ENCODE assay signal across 1 cellular context in genomic region chr19:40605201-40605971, GRCh38.
TF ChIP-seq lines count a peak whose summit lies in the region.

No MANE protein-coding gene starts in this region.

TF ChIP-seq in GM12878, 131 proteins besides CTCF, POLR2A, EP300 and RAD21 (continued from another document):
- no peak for TF ChIP-seq MLLT1 (IDR thresholded peaks at IDR 0.05)
- TF ChIP-seq CREB1 (IDR thresholded peaks at IDR 0.05; ENCODE audit: low read depth): 0 out of 2 replicates have a peak, but pooled peaks have one; percentile 13
- TF ChIP-seq BACH1 (IDR thresholded peaks at IDR 0.05; ENCODE audit: borderline replicate concordance): peak; percentile 18; the same call in 1 of the 2 replicates
- no peak for TF ChIP-seq ZBTB4 (CRISPR knock-in tag; IDR thresholded peaks at IDR 0.05)
- no peak for TF ChIP-seq KAT2A (conservative IDR thresholded peaks at IDR 0.05; ENCODE audit: control insufficient read depth, low read depth, low read length)
- no peak for TF ChIP-seq ATF3 (IDR thresholded peaks at IDR 0.05; ENCODE audit: borderline replicate concordance, extremely low read depth, low read depth, low read length)
- TF ChIP-seq ZNF687 (IDR thresholded peaks at IDR 0.05): peak; percentile 80
- no peak for TF ChIP-seq SIX5 (IDR thresholded peaks at IDR 0.05; ENCODE audit: low read depth, low read length, severe bottlenecking)
- peak; percentile 69; the same call in 1 of the 2 replicates for TF ChIP-seq ZNF207 (IDR thresholded peaks at IDR 0.05; ENCODE audit: borderline replicate concordance)
- 0 out of 2 replicates have a peak, but pooled peaks have one; percentile 22 for TF ChIP-seq TCF12 (IDR thresholded peaks at IDR 0.05; ENCODE audit: low read depth, low read length)
- TF ChIP-seq RELA (IDR thresholded peaks at IDR 0.05; ENCODE audit: borderline replicate concordance, partially characterized antibody): no peak
- no peak for TF ChIP-seq CBX3 (IDR thresholded peaks at IDR 0.05; ENCODE audit: borderline replicate concordance, low read depth)
- TF ChIP-seq USF1 (IDR thresholded peaks at IDR 0.05; ENCODE audit: borderline replicate concordance, extremely low read length, insufficient read depth, low read depth, low read length): peak; percentile 51
- peak; percentile 59 for TF ChIP-seq MAX (IDR thresholded peaks at IDR 0.05; ENCODE audit: low read depth, low read length)
- TF ChIP-seq POLR2AphosphoS2 (IDR thresholded peaks at IDR 0.05; ENCODE audit: low read depth, low read length): no peak
- TF ChIP-seq LARP7 (IDR thresholded peaks at IDR 0.05): peak; percentile 87; the same call in 1 of the 2 replicates
- 0 out of 2 replicates have a peak, but pooled peaks have one; percentile 34 for TF ChIP-seq ZSCAN29 (IDR thresholded peaks at IDR 0.05)
- 0 out of 2 replicates have a peak, but pooled peaks have one; percentile 33 for TF ChIP-seq RB1 (IDR thresholded peaks at IDR 0.05; ENCODE audit: borderline replicate concordance)
- no peak for TF ChIP-seq MYC (IDR thresholded peaks at IDR 0.05; ENCODE audit: insufficient read depth, insufficient read length, insufficient replicate concordance, low read length, severe bottlenecking)
- TF ChIP-seq JUNB (IDR thresholded peaks at IDR 0.05): no peak
- no peak for TF ChIP-seq ZNF217 (IDR thresholded peaks at IDR 0.05)
- peak; percentile 64; the same call in 1 of the 2 replicates for TF ChIP-seq E2F4 (IDR thresholded peaks at IDR 0.05; ENCODE audit: low read depth, low read length)
- TF ChIP-seq RELB (IDR thresholded peaks at IDR 0.05; ENCODE audit: low read depth): no peak
- no peak for TF ChIP-seq FOS (IDR thresholded peaks at IDR 0.05; ENCODE audit: borderline replicate concordance, extremely low read depth, insufficient read length)
- TF ChIP-seq NFYA (IDR thresholded peaks at IDR 0.05; ENCODE audit: borderline replicate concordance, low read depth, low read length): no peak
- TF ChIP-seq GATAD2B (conservative IDR thresholded peaks at IDR 0.05; ENCODE audit: low read depth): peak; percentile 88
- peak; percentile 81 for TF ChIP-seq IKZF1 (conservative IDR thresholded peaks at IDR 0.05)
- TF ChIP-seq ZBTB40 (IDR thresholded peaks at IDR 0.05; ENCODE audit: borderline replicate concordance): no peak
- TF ChIP-seq BCLAF1 (IDR thresholded peaks at IDR 0.05): no peak
- no peak for TF ChIP-seq NR2C2 (IDR thresholded peaks at IDR 0.05; ENCODE audit: borderline replicate concordance, control insufficient read depth, insufficient read length, low read depth)
- TF ChIP-seq DPF2 (IDR thresholded peaks at IDR 0.05): peak; percentile 81
- peak in 1 of 2 experiments; percentile 27; a peak in 2 of 4 replicates for TF ChIP-seq IKZF2 (IDR thresholded peaks at IDR 0.05)
- no peak for TF ChIP-seq RAD51 (IDR thresholded peaks at IDR 0.05)
- peak in 1 of 2 experiments; percentile 59; a peak in 2 of 4 replicates for TF ChIP-seq BHLHE40 (IDR thresholded peaks at IDR 0.05; ENCODE audit: borderline replicate concordance in 1 of 2, low read depth in 2 of 2, low read length in 1 of 2)
- peak; percentile 77 for TF ChIP-seq MXI1 (IDR thresholded peaks at IDR 0.05; ENCODE audit: low read depth, low read length)
TF ChIP-seq in GM12878: peak in this region for 18.
